Comparison of ENCODE assay signal across 3 cellular contexts in genomic region chr21:41991659-41992058, GRCh38.
"Had no signal": no experiment of that assay in that cellular context is flagged by ENCODE, and none has a peak within 500 bp of the region (broad histone marks: within the 10 kb centered on the region; RNA-seq: fewer than 3 reads in every experiment).

No MANE protein-coding gene starts in this region.

- DNase-seq: GDM1, GF-D8 had no signal

- H3K4me3 ChIP-seq: GM12878 had no signal

- ATAC-seq: GM12878 had no signal
